8 cellular contexts compared by ENCODE assay signal in the genomic region with DNA sequence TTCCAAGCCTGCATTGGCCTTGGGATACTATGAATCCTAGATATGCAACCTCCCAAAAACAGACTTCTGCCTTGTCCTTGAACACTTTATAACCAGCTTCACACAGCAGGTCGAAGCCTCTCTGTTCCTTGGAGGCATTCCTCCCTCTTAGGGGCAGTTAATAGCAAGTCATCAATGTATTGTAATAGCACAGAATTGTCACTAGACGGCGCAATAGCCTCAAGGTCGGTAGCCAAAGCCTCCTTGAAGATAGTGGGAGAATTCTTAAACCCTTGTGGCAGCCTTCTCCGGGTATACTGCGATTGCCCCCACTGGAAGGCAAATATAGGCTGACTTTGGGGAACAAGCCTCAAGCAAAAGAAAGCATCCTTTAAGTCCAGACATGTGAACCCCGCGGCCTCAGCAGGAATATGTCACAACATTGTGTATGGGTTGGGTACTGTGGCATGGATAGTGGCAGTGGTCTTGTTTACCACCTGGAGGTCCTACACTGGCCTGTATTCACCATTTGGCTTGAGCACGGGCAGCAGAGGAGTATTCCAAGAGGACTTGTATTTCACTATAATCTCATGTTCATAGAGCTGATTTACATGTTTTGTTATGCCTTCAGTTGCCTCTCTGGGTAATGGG.
A peak's percentile ranks its signal among the peaks of the same experiment; 100 is the strongest.
DNase-seq lines count a peak whose midpoint lies in the region; ATAC-seq and TF ChIP-seq lines count a peak whose summit lies in the region.

No MANE protein-coding gene starts in this region.

- POLR2A ChIA-PET in PC-9 (lab: Charles Lee; ENCODE audit: unreplicated experiment): no interaction called here

- H3K27me3 Mint-ChIP-seq in CD4-positive, CD25-positive, alpha-beta regulatory T cell: no peaks in the 10 kb centered on the region
- H3K27me3 Mint-ChIP-seq in GM23338 (ENCODE audit: insufficient read depth, low read depth, poor library complexity) (no peaks in the 10 kb centered on the region), mesothelial cell of epicardium (ENCODE audit: low read depth) (no peaks in the 10 kb centered on the region)

- no peak overlapping the region for H3K4me3 ChIP-seq in CD4-positive, CD25-positive, alpha-beta regulatory T cell (ENCODE audit: low read depth, low read length)
- H3K4me3 ChIP-seq in GM23338: no peak overlapping the region
- no peak overlapping the region for H3K4me3 ChIP-seq in PC-9
- H3K4me3 ChIP-seq in dorsolateral prefrontal cortex: no peak overlapping the region

- intact Hi-C loops in PC-9 (cut with micrococcal nuclease; ENCODE audit: unreplicated experiment) (no loop called here), dorsolateral prefrontal cortex (cut with DNase I) (loop anchor here (5.0 to 10.0 kb wide), 2 partner anchors 279 to 492 kb away; no protein-coding TSS in a partner anchor)

- H3K36me3 ChIP-seq in CD4-positive, CD25-positive, alpha-beta regulatory T cell (ENCODE audit: control insufficient read depth, insufficient read depth, low read length): no peaks in the 10 kb centered on the region
- H3K36me3 ChIP-seq in GM23338 (ENCODE audit: insufficient read depth) (no peaks in the 10 kb centered on the region), PC-9 (ENCODE audit: low read depth) (no peaks in the 10 kb centered on the region)

- peaks cover 0 to 25% (median 0%) of the 10 kb centered on the region in 7 donors for H3K9me3 Mint-ChIP-seq in CD4-positive, CD25-positive, alpha-beta regulatory T cell
- peaks cover 35% of the 10 kb centered on the region for H3K9me3 Mint-ChIP-seq in GM23338
- peaks cover 20% of the 10 kb centered on the region for H3K9me3 Mint-ChIP-seq in mesothelial cell of epicardium

- no peaks in the 10 kb centered on the region for H3K9me3 ChIP-seq in CD4-positive, CD25-positive, alpha-beta regulatory T cell (ENCODE audit: control insufficient read depth in 2 of 2, low read length in 2 of 2)
- no peaks in the 10 kb centered on the region for H3K9me3 ChIP-seq in PC-9 (ENCODE audit: insufficient read depth, low read depth)

- peak; percentile 97 to 98 for TF ChIP-seq CTCF in GM23338 (conservative IDR thresholded peaks at IDR 0.05; ENCODE audit: low read depth in 2 of 2)
- peak; percentile 90 for TF ChIP-seq CTCF in PC-9 (conservative IDR thresholded peaks at IDR 0.05)
- peak; percentile 31 to 85 (median 73) for TF ChIP-seq CTCF in dorsolateral prefrontal cortex (IDR thresholded peaks at IDR 0.05 in 54 of 56, conservative IDR thresholded peaks at IDR 0.05 in 2 of 56; ENCODE audit: low read depth in 1 of 56, partially characterized antibody in 56 of 56)
- peak; percentile 68 for TF ChIP-seq CTCF in mesothelial cell of epicardium (IDR thresholded peaks at IDR 0.05; ENCODE audit: unreplicated experiment)

- H3K36me3 Mint-ChIP-seq in CD4-positive, CD25-positive, alpha-beta regulatory T cell: no peaks in the 10 kb centered on the region
- H3K36me3 Mint-ChIP-seq in GM23338 (ENCODE audit: low read depth) (peaks cover 29% of the 10 kb centered on the region), mesothelial cell of epicardium (no peaks in the 10 kb centered on the region)

- H4K20me1 ChIP-seq in GM23338 (replicated peaks; ENCODE audit: insufficient read depth) (no peaks in the 10 kb centered on the region), PC-9 (ENCODE audit: insufficient read depth) (no peaks in the 10 kb centered on the region)

- no TSS peak for BruUV-seq in PC-9 (replicated peaks; lab: Mats Ljungman, UMichigan)

- H2AFZ ChIP-seq in GM23338: no peak overlapping the region
- no peak overlapping the region for H2AFZ ChIP-seq in PC-9

- H3K9me2 ChIP-seq in GM23338 (ENCODE audit: insufficient read depth) (peaks cover 4% of the 10 kb centered on the region; the same call in 1 of the 2 replicates), PC-9 (ENCODE audit: insufficient read depth) (no peaks in the 10 kb centered on the region)

- H3K27ac ChIP-seq in CD4-positive, CD25-positive, alpha-beta regulatory T cell (ENCODE audit: insufficient read depth, low read length, poor library complexity, severe bottlenecking): no peak overlapping the region
- H3K27ac ChIP-seq in GM23338 (ENCODE audit: low read depth): no peak overlapping the region
- no peak overlapping the region for H3K27ac ChIP-seq in PC-9
- no peak overlapping the region for H3K27ac ChIP-seq in dorsolateral prefrontal cortex

- no peak for ATAC-seq in CD4-positive, CD25-positive, alpha-beta regulatory T cell (ENCODE audit: low read depth in 2 of 2)
- ATAC-seq in GM23338 (peak; percentile 96), GM19455 (IDR thresholded peaks at IDR 0.05; ENCODE audit: unreplicated experiment) (no peak), GM19351 (IDR thresholded peaks at IDR 0.05; ENCODE audit: unreplicated experiment) (no peak), HG02642 (IDR thresholded peaks at IDR 0.05; ENCODE audit: poor library complexity, unreplicated experiment) (no peak)

- H3K4me1 Mint-ChIP-seq in CD4-positive, CD25-positive, alpha-beta regulatory T cell: no peaks in the 10 kb centered on the region
- H3K4me1 Mint-ChIP-seq in GM23338 (peaks cover 2% of the 10 kb centered on the region; the same call in 1 of the 3 replicates), mesothelial cell of epicardium (peaks cover 21% of the 10 kb centered on the region)

- DNase-seq in CD4-positive, CD25-positive, alpha-beta regulatory T cell: peak in 2 of 3 donors; percentile 27 to 50
- DNase-seq in GM23338 (ENCODE audit: low spot score) (peak; percentile 92), PC-9 (peak; percentile 15 to 40), dorsolateral prefrontal cortex (no peak), mesothelial cell of epicardium (ENCODE audit: low spot score in 2 of 2, unreplicated experiment in 2 of 2) (no peak)

- H3K4me2 ChIP-seq in GM23338: no peak overlapping the region
- H3K4me2 ChIP-seq in PC-9: no peak overlapping the region

- H3K4me1 ChIP-seq in CD4-positive, CD25-positive, alpha-beta regulatory T cell (ENCODE audit: control insufficient read depth, insufficient read depth, low read length, poor library complexity, severe bottlenecking): no peaks in the 10 kb centered on the region
- H3K4me1 ChIP-seq in GM23338 (ENCODE audit: insufficient read depth): peaks cover 2% of the 10 kb centered on the region; the same call in 1 of the 2 replicates
- no peaks in the 10 kb centered on the region for H3K4me1 ChIP-seq in PC-9 (replicated peaks; ENCODE audit: insufficient read depth)

- H3K79me2 ChIP-seq in GM23338 (replicated peaks; ENCODE audit: insufficient read depth) (no peaks in the 10 kb centered on the region), PC-9 (ENCODE audit: low read depth) (no peaks in the 10 kb centered on the region)

- CTCF ChIA-PET in PC-9 (lab: Charles Lee): no interaction called here

- no peaks in the 10 kb centered on the region for H3K27me3 ChIP-seq in CD4-positive, CD25-positive, alpha-beta regulatory T cell (ENCODE audit: control insufficient read depth, insufficient read depth, low read length)
- no peaks in the 10 kb centered on the region for H3K27me3 ChIP-seq in GM23338 (ENCODE audit: insufficient read depth)
- H3K27me3 ChIP-seq in PC-9 (ENCODE audit: insufficient read depth, low read depth): no peaks in the 10 kb centered on the region
- H3K27me3 ChIP-seq in dorsolateral prefrontal cortex: peaks cover 0 to 6% (median 0%) of the 10 kb centered on the region in 45 donors

- H3K4me3 Mint-ChIP-seq in CD4-positive, CD25-positive, alpha-beta regulatory T cell: no peak overlapping the region
- no peak overlapping the region for H3K4me3 Mint-ChIP-seq in GM23338
- H3K4me3 Mint-ChIP-seq in mesothelial cell of epicardium: no peak overlapping the region

- no peak overlapping the region for H3K27ac Mint-ChIP-seq in CD4-positive, CD25-positive, alpha-beta regulatory T cell
- H3K27ac Mint-ChIP-seq in GM23338 (peak overlapping the region; percentile 77; the same call in 1 of the 2 replicates), mesothelial cell of epicardium (no peak overlapping the region)

- H3F3A ChIP-seq in GM23338 (replicated peaks; ENCODE audit: low read depth) (no peaks in the 10 kb centered on the region), PC-9 (ENCODE audit: insufficient read depth, low read depth) (no peaks in the 10 kb centered on the region)

TF ChIP-seq in GM23338, 12 proteins besides CTCF, POLR2A, EP300 and RAD21 (continues in another document):
- TF ChIP-seq REST (IDR thresholded peaks at IDR 0.05; ENCODE audit: unreplicated experiment) (no peak), ZNF331 (CRISPR knock-in tag; IDR thresholded peaks at IDR 0.05; ENCODE audit: low read depth) (no peak), EZH2phosphoT487 (IDR thresholded peaks at IDR 0.05; ENCODE audit: unreplicated experiment) (no peak), EZH2 (IDR thresholded peaks at IDR 0.05; ENCODE audit: low read depth, unreplicated experiment) (no peak)

Comparison
In these comparisons a context has a peak if more than half of its experiments do, and no peak if none do; other contexts are left out.
1. DNase-seq: peak in CD4-positive, CD25-positive, alpha-beta regulatory T cell (2 of 3), GM23338 (single experiment) and PC-9 (2 of 2); none in dorsolateral prefrontal cortex (0 of 10) and mesothelial cell of epicardium (0 of 2).
2. Peak in every context shown above with its lines, with median percentiles within 50 percentile points of each other: CTCF ChIP-seq.